Comparison of ENCODE assay signal across 20 cellular contexts in genomic region chr13:47397739-47398138, GRCh38.
DNase-seq lines count a peak whose midpoint lies in the region; ATAC-seq and TF ChIP-seq lines count a peak whose summit lies in the region.
"Had no signal": no experiment of that assay in that cellular context is flagged by ENCODE, and none has a peak within 500 bp of the region (broad histone marks: within the 10 kb centered on the region; RNA-seq: fewer than 3 reads in every experiment).

No MANE protein-coding gene starts in this region.

- H3K9me3 ChIP-seq in mammary epithelial cell (replicated peaks; ENCODE audit: insufficient read depth, low read length) (no peaks in the 10 kb centered on the region), neural progenitor cell (ENCODE audit: low read depth) (no peaks in the 10 kb centered on the region)
- H3K9me3 ChIP-seq: BLaER1, SJSA1, thoracic aorta had no signal

- H3K9ac ChIP-seq in mammary epithelial cell (ENCODE audit: insufficient read depth, low read length) (no peak overlapping the region), neural progenitor cell (no peak overlapping the region)
- H3K9ac ChIP-seq: BLaER1 had no signal

- CTCF ChIA-PET in mammary epithelial cell (lab: Charles Lee; ENCODE audit: low non-redundant PET), result no interaction called here

- WGBS in mammary epithelial cell (ENCODE audit: low coverage, missing lambda C conversion rate), result 76% methylated on average over 2 of the region's 2 CpGs

- TF ChIP-seq CTCF in mammary epithelial cell (conservative IDR thresholded peaks at IDR 0.05 in 1 of 2, IDR thresholded peaks at IDR 0.05 in 1 of 2; ENCODE audit: extremely low read depth in 1 of 2, insufficient read depth in 1 of 2, low read depth in 1 of 2, low read length in 2 of 2) (no peak), neural progenitor cell (IDR thresholded peaks at IDR 0.05) (peak; percentile 37)

- in situ Hi-C loops in mammary epithelial cell (cut with MboI; ENCODE audit: low sequenced_read_pairs in 2 of 2), result no loop called here

- ATAC-seq in GM18861 (IDR thresholded peaks at IDR 0.05; ENCODE audit: unreplicated experiment), result no peak
- ATAC-seq: effector memory CD8-positive, alpha-beta T cell had no signal

- H3K27me3 ChIP-seq in mammary epithelial cell (ENCODE audit: insufficient read depth, low read length) (no peaks in the 10 kb centered on the region), neural progenitor cell (no peaks in the 10 kb centered on the region)
- H3K27me3 ChIP-seq: BLaER1, SJSA1 had no signal

- no peaks in the 10 kb centered on the region for H3K9me3 Mint-ChIP-seq in neural progenitor cell
- H3K9me3 Mint-ChIP-seq: activated naive CD8-positive, alpha-beta T cell treated with anti-CD3 and anti-CD28 coated beads, Interleukin-2, amount 10 ng/mL, durations not matched to agents 7 days and 5 days; effector memory CD8-positive, alpha-beta T cell had no signal

- H3K27ac Mint-ChIP-seq in neural progenitor cell, result no peak overlapping the region
- H3K27ac Mint-ChIP-seq: activated CD4-positive, alpha-beta memory T cell treated with anti-CD3 and anti-CD28 coated beads for 36 hours; activated naive CD8-positive, alpha-beta T cell treated with anti-CD3 and anti-CD28 coated beads, Interleukin-2, amount 10 ng/mL, durations not matched to agents 7 days and 5 days; effector memory CD8-positive, alpha-beta T cell had no signal

- H3K4me1 ChIP-seq in mammary epithelial cell (ENCODE audit: insufficient read depth, low read length), result no peaks in the 10 kb centered on the region
- H3K4me1 ChIP-seq in neural progenitor cell, result no peaks in the 10 kb centered on the region
- H3K4me1 ChIP-seq: BLaER1 had no signal

- no peaks in the 10 kb centered on the region for H4K20me1 ChIP-seq in mammary epithelial cell (ENCODE audit: insufficient read depth, low read length)
- H4K20me1 ChIP-seq in neural progenitor cell (ENCODE audit: low read depth), result no peaks in the 10 kb centered on the region
- H4K20me1 ChIP-seq: BLaER1 had no signal

- H2AFZ ChIP-seq in mammary epithelial cell (ENCODE audit: low read depth, low read length) (no peak overlapping the region), neural progenitor cell (replicated peaks) (no peak overlapping the region)

- H3K4me2 ChIP-seq in mammary epithelial cell (ENCODE audit: insufficient read depth, low read depth, low read length), result no peak overlapping the region
- no peak overlapping the region for H3K4me2 ChIP-seq in neural progenitor cell
- H3K4me2 ChIP-seq: BLaER1 had no signal

- dilution Hi-C loops in mammary epithelial cell (cut with HindIII; ENCODE audit: low sequenced_read_pairs), result no loop called here

- intact Hi-C loops in mammary epithelial cell (cut with micrococcal nuclease), result no loop called here

- no TSS peak for BruUV-seq in mammary epithelial cell (replicated peaks; lab: Mats Ljungman, UMichigan)

- H3K36me3 Mint-ChIP-seq in neural progenitor cell, result no peaks in the 10 kb centered on the region
- H3K36me3 Mint-ChIP-seq: activated CD4-positive, alpha-beta memory T cell treated with anti-CD3 and anti-CD28 coated beads for 36 hours; activated naive CD8-positive, alpha-beta T cell treated with anti-CD3 and anti-CD28 coated beads, Interleukin-2, amount 10 ng/mL, durations not matched to agents 7 days and 5 days had no signal

- H3K79me2 ChIP-seq in mammary epithelial cell (ENCODE audit: insufficient read depth, low read length) (no peaks in the 10 kb centered on the region), neural progenitor cell (ENCODE audit: low read depth) (no peaks in the 10 kb centered on the region)

- no peaks in the 10 kb centered on the region for H3K36me3 ChIP-seq in mammary epithelial cell (ENCODE audit: insufficient read depth, low read length)
- H3K36me3 ChIP-seq in neural progenitor cell, result no peaks in the 10 kb centered on the region
- H3K36me3 ChIP-seq: BLaER1, SJSA1, thoracic aorta had no signal

- H3K27me3 Mint-ChIP-seq in neural progenitor cell (ENCODE audit: insufficient read depth, low read depth), result no peaks in the 10 kb centered on the region
- H3K27me3 Mint-ChIP-seq: activated CD4-positive, alpha-beta memory T cell treated with anti-CD3 and anti-CD28 coated beads for 36 hours; activated naive CD8-positive, alpha-beta T cell treated with anti-CD3 and anti-CD28 coated beads, Interleukin-2, amount 10 ng/mL, durations not matched to agents 7 days and 5 days; effector memory CD8-positive, alpha-beta T cell had no signal

- H3K4me3 ChIP-seq in mammary epithelial cell (replicated peaks in 1 of 3; ENCODE audit: insufficient read depth in 1 of 3, low read depth in 2 of 3, low read length in 3 of 3) (no peak overlapping the region), neural progenitor cell (no peak overlapping the region)
- H3K4me3 ChIP-seq: BLaER1, SJSA1, thoracic aorta had no signal

- H3K4me3 Mint-ChIP-seq in neural progenitor cell, result no peak overlapping the region
- H3K4me3 Mint-ChIP-seq: activated CD4-positive, alpha-beta memory T cell treated with anti-CD3 and anti-CD28 coated beads for 36 hours; activated naive CD8-positive, alpha-beta T cell treated with anti-CD3 and anti-CD28 coated beads, Interleukin-2, amount 10 ng/mL, durations not matched to agents 7 days and 5 days; effector memory CD8-positive, alpha-beta T cell had no signal

- no peaks in the 10 kb centered on the region for H3K4me1 Mint-ChIP-seq in neural progenitor cell

- DNase-seq in EH (ENCODE audit: low read depth) (peak; percentile 61), M059J (ENCODE audit: low read depth) (peak; percentile 81), mammary epithelial cell (peak; percentile 4), neural progenitor cell (ENCODE audit: low spot score) (no peak), COR-L47 (lab: John Stamatoyannopoulos, UW) (no peak), NCI-H187 (lab: John Stamatoyannopoulos, UW) (no peak), AG08396 (ENCODE audit: low spot score) (no peak)
- DNase-seq: activated CD4-positive, alpha-beta memory T cell treated with anti-CD3 and anti-CD28 coated beads for 36 hours; activated naive CD8-positive, alpha-beta T cell treated with anti-CD3 and anti-CD28 coated beads, Interleukin-2, amount 10 ng/mL, durations not matched to agents 7 days and 5 days; activated T-cell treated with anti-CD3 and anti-CD28 coated beads, Interleukin-2, amount 50 U/mL, for 48 hours; central memory CD4-positive, alpha-beta T cell; DMS79; effector memory CD8-positive, alpha-beta T cell; foreskin melanocyte; NCI-H446 treated with DMSO at 0.1 percent for 48 hours; stimulated activated CD4-positive, alpha-beta T cell treated with anti-CD3 and anti-CD28 coated beads, Interleukin-4, amount 100 ng/mL, for 4 hours had no signal

- no peaks in the 10 kb centered on the region for H3F3A ChIP-seq in neural progenitor cell (ENCODE audit: low read depth)

- no peak overlapping the region for H3K27ac ChIP-seq in mammary epithelial cell (ENCODE audit: insufficient read depth, low read depth, low read length)
- H3K27ac ChIP-seq in neural progenitor cell, result no peak overlapping the region
- H3K27ac ChIP-seq: BLaER1, SJSA1, thoracic aorta had no signal

Comparison
In these comparisons a context has a peak if more than half of its experiments do, and no peak if none do; other contexts are left out.
1. DNase-seq: peak in EH (single experiment), M059J (single experiment) and mammary epithelial cell (single experiment); none in neural progenitor cell (single experiment), COR-L47 (single experiment), NCI-H187 (0 of 2) and AG08396 (single experiment).